In genomic region chr4:159049780-159050375, GRCh38 we compare ENCODE assay signal across 1 cellular context.
TF ChIP-seq lines count a peak whose summit lies in the region.

No MANE protein-coding gene starts in this region.

TF ChIP-seq in GM23338, 12 proteins besides CTCF, POLR2A, EP300 and RAD21 (continued from another document):
- TF ChIP-seq, protein P1, sequence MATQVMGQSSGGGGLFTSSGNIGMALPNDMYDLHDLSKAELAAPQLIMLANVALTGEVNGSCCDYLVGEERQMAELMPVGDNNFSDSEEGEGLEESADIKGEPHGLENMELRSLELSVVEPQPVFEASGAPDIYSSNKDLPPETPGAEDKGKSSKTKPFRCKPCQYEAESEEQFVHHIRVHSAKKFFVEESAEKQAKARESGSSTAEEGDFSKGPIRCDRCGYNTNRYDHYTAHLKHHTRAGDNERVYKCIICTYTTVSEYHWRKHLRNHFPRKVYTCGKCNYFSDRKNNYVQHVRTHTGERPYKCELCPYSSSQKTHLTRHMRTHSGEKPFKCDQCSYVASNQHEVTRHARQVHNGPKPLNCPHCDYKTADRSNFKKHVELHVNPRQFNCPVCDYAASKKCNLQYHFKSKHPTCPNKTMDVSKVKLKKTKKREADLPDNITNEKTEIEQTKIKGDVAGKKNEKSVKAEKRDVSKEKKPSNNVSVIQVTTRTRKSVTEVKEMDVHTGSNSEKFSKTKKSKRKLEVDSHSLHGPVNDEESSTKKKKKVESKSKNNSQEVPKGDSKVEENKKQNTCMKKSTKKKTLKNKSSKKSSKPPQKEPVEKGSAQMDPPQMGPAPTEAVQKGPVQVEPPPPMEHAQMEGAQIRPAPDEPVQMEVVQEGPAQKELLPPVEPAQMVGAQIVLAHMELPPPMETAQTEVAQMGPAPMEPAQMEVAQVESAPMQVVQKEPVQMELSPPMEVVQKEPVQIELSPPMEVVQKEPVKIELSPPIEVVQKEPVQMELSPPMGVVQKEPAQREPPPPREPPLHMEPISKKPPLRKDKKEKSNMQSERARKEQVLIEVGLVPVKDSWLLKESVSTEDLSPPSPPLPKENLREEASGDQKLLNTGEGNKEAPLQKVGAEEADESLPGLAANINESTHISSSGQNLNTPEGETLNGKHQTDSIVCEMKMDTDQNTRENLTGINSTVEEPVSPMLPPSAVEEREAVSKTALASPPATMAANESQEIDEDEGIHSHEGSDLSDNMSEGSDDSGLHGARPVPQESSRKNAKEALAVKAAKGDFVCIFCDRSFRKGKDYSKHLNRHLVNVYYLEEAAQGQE (IDR thresholded peaks at IDR 0.05; ENCODE audit: unreplicated experiment): no peak
- TF ChIP-seq ETS1 (IDR thresholded peaks at IDR 0.05) (no peak), ZNF462 (CRISPR knock-in tag; IDR thresholded peaks at IDR 0.05) (no peak), ZNF114 (CRISPR knock-in tag; IDR thresholded peaks at IDR 0.05) (no peak), ZNF331 (CRISPR knock-in tag; IDR thresholded peaks at IDR 0.05; ENCODE audit: low read depth) (no peak), CREB1 (CRISPR knock-in tag; IDR thresholded peaks at IDR 0.05; ENCODE audit: low read depth) (no peak), JUNB (IDR thresholded peaks at IDR 0.05; ENCODE audit: unreplicated experiment) (no peak)
